ENCODE assay signal across 7 cellular contexts in the genomic region with DNA sequence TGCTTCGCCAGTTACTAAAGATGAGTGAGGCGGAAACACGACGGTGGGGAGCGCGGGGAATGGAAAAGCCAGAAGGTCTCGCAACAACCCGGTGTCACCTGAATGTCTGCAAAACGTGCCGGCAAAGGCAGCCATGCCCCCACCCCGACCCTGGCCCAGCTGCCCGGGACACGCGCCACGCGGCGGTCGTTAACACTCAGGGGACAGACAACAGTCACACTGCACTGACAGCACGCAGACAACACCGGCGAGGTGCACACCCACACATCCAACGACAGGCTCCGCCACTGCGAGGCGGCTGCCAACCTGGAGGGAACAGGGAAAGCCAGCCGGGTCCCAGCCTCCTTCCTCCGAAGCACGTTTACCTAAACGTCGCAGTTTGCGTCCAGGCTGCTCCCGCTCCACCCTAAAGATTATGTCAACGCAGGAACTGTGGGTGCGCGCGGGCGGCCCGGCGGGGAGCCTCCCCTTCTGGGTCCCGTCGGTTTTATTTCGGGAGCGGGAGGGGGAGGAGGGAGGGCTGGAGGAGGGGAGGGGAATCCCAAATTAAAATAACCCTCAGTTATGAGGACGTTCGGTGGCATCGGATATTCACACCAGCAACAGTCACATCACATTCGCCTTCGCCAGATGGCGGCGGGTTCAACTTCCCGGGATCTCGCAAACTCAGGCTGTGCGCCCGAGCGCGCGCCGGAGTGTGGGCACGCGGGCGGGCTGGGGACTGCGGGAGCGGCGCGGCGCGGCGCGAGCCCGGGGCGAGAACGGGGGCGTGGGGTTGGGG. TPM values are rescaled to one million over a fixed set of nuclear protein-coding genes. Genes with fewer than 3 reads are reported as not detected.
DNase-seq lines count a peak whose midpoint lies in the region; ATAC-seq lines count a peak whose summit lies in the region.

No MANE protein-coding gene starts in this region.

- no peaks in the 10 kb centered on the region for H3K9me3 ChIP-seq in mononuclear cell (ENCODE audit: low read depth, low read length)

- H3K27me3 ChIP-seq in mononuclear cell (ENCODE audit: insufficient read depth, low read length), result peaks cover 12% of the 10 kb centered on the region

- POLR2A ChIA-PET in activated CD4-positive, alpha-beta memory T cell treated with anti-CD3 and anti-CD28 coated beads for 36 hours (lab: Charles Lee), result interaction anchor here (0.8 kb wide), 1 partner anchor 38 kb away, joined by 5 read pairs; no protein-coding TSS in a partner anchor

- peaks cover 52% of the 10 kb centered on the region for H3K4me1 ChIP-seq in mononuclear cell (ENCODE audit: insufficient read depth, low read length)

- H3K4me3 Mint-ChIP-seq in activated CD4-positive, alpha-beta memory T cell treated with anti-CD3 and anti-CD28 coated beads for 36 hours, result peak overlapping the region; percentile 99
- peak overlapping the region; percentile 96 to 99 for H3K4me3 Mint-ChIP-seq in stimulated activated naive CD8-positive, alpha-beta T cell treated with anti-CD3 and anti-CD28 coated beads, Interleukin-15, amount 100 ng/mL, for 72 hours

- H3K27ac Mint-ChIP-seq in activated CD4-positive, alpha-beta memory T cell treated with anti-CD3 and anti-CD28 coated beads for 36 hours, result peak overlapping the region; percentile 93
- peak overlapping the region; percentile 95 to 96 for H3K27ac Mint-ChIP-seq in stimulated activated naive CD8-positive, alpha-beta T cell treated with anti-CD3 and anti-CD28 coated beads, Interleukin-15, amount 100 ng/mL, for 72 hours

- CTCF ChIA-PET in activated CD4-positive, alpha-beta memory T cell treated with anti-CD3 and anti-CD28 coated beads for 36 hours (lab: Charles Lee), result no interaction called here

- H3K4me3 ChIP-seq in mononuclear cell (ENCODE audit: low read length), result peak overlapping the region; percentile 91

- no peaks in the 10 kb centered on the region for H3K27me3 Mint-ChIP-seq in activated CD4-positive, alpha-beta memory T cell treated with anti-CD3 and anti-CD28 coated beads for 36 hours
- peaks cover 33% of the 10 kb centered on the region for H3K27me3 Mint-ChIP-seq in stimulated activated naive CD8-positive, alpha-beta T cell treated with anti-CD3 and anti-CD28 coated beads, Interleukin-15, amount 100 ng/mL, for 72 hours

- no peaks in the 10 kb centered on the region for H3K9me3 Mint-ChIP-seq in activated CD4-positive, alpha-beta memory T cell treated with anti-CD3 and anti-CD28 coated beads for 36 hours
- no peaks in the 10 kb centered on the region for H3K9me3 Mint-ChIP-seq in stimulated activated naive CD8-positive, alpha-beta T cell treated with anti-CD3 and anti-CD28 coated beads, Interleukin-15, amount 100 ng/mL, for 72 hours

- peaks cover 11% of the 10 kb centered on the region for H3K36me3 Mint-ChIP-seq in activated CD4-positive, alpha-beta memory T cell treated with anti-CD3 and anti-CD28 coated beads for 36 hours

- intact Hi-C loops in activated CD4-positive, alpha-beta memory T cell treated with anti-CD3 and anti-CD28 coated beads for 36 hours (cut with micrococcal nuclease), result loop anchor here (2.0 to 5.0 kb wide), 2 partner anchors 311 to 709 kb away; no protein-coding TSS in a partner anchor

- ATAC-seq in GM18519 (IDR thresholded peaks at IDR 0.05; ENCODE audit: low FRiP score, unreplicated experiment), result peak; percentile 0
- ATAC-seq in HG02885 (IDR thresholded peaks at IDR 0.05; ENCODE audit: poor library complexity, unreplicated experiment), result peak; percentile 10
- peak; percentile 10 for ATAC-seq in stimulated activated naive CD8-positive, alpha-beta T cell treated with anti-CD3 and anti-CD28 coated beads, Interleukin-15, amount 100 ng/mL, for 72 hours

- DNase-seq in NCI-H460 (ENCODE audit: extremely low read depth, low read depth), result peak; percentile 13
- peak; percentile 72 for DNase-seq in activated CD4-positive, alpha-beta memory T cell treated with anti-CD3 and anti-CD28 coated beads for 36 hours
- DNase-seq in effector CD4-positive, alpha-beta T cell, result peak; percentile 29
- peak; percentile 48 to 57 for DNase-seq in stimulated activated naive CD8-positive, alpha-beta T cell treated with anti-CD3 and anti-CD28 coated beads, Interleukin-15, amount 100 ng/mL, for 72 hours

- peaks cover 46% of the 10 kb centered on the region for H3K4me1 Mint-ChIP-seq in activated CD4-positive, alpha-beta memory T cell treated with anti-CD3 and anti-CD28 coated beads for 36 hours (ENCODE audit: low read depth)
- H3K4me1 Mint-ChIP-seq in stimulated activated naive CD8-positive, alpha-beta T cell treated with anti-CD3 and anti-CD28 coated beads, Interleukin-15, amount 100 ng/mL, for 72 hours, result peaks cover 52% of the 10 kb centered on the region

RNA-seq across cellular contexts. Expression of a gene that starts 0.7 kb away (rescaled TPM):
- total RNA-seq in NCI-H460 (2014; rRNA removed; shearing (Covaris generic)), result 11.0 and 17.9 TPM in 2 replicates
- polyA plus RNA-seq in NCI-H460 (2014; cell fraction: nucleus; rRNA removed), result 10.6 and 16.1 TPM in 2 replicates
- 10 to 100 TPM; 29.6 to 30.2 TPM for total RNA-seq in activated CD4-positive, alpha-beta memory T cell treated with anti-CD3 and anti-CD28 coated beads for 36 hours
- total RNA-seq in mononuclear cell, result 9.4 TPM

RNA-seq across cellular contexts. Expression of a gene that starts 2.4 kb away (rescaled TPM):
- 5.1 and 6.3 TPM in 2 replicates for total RNA-seq in NCI-H460 (2014; rRNA removed; shearing (Covaris generic))
- polyA plus RNA-seq in NCI-H460 (2014; cell fraction: nucleus; rRNA removed), result 3.5 and 4.4 TPM in 2 replicates
- 10 to 100 TPM; 12.7 to 13.9 TPM for total RNA-seq in activated CD4-positive, alpha-beta memory T cell treated with anti-CD3 and anti-CD28 coated beads for 36 hours
- total RNA-seq in mononuclear cell, result 13.1 TPM

Comparison
In these comparisons a context has a peak if more than half of its experiments do, and no peak if none do; other contexts are left out.
1. Peak in every context shown above with its lines: DNase-seq, ATAC-seq and H3K4me3 ChIP-seq.
2. DNase-seq: peak in every context shown above with its lines; median percentile 72 in activated CD4-positive, alpha-beta memory T cell treated with anti-CD3 and anti-CD28 coated beads for 36 hours; 52 in stimulated activated naive CD8-positive, alpha-beta T cell treated with anti-CD3 and anti-CD28 coated beads, Interleukin-15, amount 100 ng/mL, for 72 hours; 29 in effector CD4-positive, alpha-beta T cell; 13 in NCI-H460.